13 cellular contexts compared by ENCODE assay signal in the genomic region with DNA sequence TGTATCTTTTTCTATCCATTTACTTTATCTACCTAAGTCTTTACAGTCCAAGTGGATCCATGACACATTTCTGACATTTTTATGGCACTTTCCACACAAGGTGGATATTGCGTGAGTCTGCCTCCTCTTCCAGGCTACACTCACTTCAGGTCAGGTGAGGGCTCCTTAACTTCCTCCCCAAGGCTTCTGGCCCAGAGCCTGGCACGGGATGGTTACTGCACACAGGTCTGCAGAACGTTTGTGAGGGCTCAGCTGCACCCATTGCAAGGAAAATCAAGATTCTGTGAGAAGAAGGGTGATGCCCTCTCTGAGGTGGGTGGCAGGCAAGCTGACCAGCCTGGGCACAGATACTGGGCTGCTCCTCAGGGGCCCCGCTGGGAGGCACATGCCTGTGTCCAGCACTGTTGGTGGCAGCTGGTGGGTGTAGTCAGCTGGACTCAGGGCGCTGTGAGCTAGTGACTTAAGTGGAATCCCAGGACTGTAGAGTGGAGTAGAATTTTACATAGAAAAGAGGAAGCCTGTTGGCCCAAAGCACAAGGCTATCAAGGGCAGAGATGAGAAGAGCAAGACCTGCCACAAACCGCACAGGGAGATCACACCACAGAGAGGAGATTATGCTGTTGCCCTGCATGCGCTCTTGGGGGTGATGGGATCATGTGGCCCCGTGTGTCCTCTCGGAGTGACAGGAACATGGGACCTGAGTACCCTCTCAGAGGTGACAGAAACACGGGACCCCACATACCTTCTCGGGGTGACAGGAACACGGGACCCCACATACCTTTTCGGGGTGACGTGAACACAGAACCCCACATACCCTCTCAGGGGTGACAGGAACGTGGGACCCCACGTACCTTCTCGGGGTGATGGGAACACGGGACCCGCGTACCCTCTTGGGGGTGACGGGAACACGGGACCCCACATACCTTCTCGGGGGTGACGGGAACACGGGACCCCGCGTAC. TPM values are rescaled to one million over a fixed set of nuclear protein-coding genes. Genes with fewer than 3 reads are reported as not detected.
A peak's percentile ranks its signal among the peaks of the same experiment; 100 is the strongest.
DNase-seq lines count a peak whose midpoint lies in the region; ATAC-seq and TF ChIP-seq lines count a peak whose summit lies in the region.
"Had no signal": no experiment of that assay in that cellular context is flagged by ENCODE, and none has a peak within 500 bp of the region (broad histone marks: within the 10 kb centered on the region; RNA-seq: fewer than 3 reads in every experiment).

No MANE protein-coding gene starts in this region.

- H3K27me3 Mint-ChIP-seq in GM23338 (ENCODE audit: insufficient read depth, low read depth, poor library complexity), result peaks cover 2% of the 10 kb centered on the region
- peaks cover 19% of the 10 kb centered on the region for H3K27me3 Mint-ChIP-seq in activated CD4-positive, alpha-beta memory T cell treated with anti-CD3 and anti-CD28 coated beads for 36 hours

- peaks cover 25% of the 10 kb centered on the region for H3K27me3 ChIP-seq in GM23338 (ENCODE audit: insufficient read depth)

- intact Hi-C loops in activated CD4-positive, alpha-beta memory T cell treated with anti-CD3 and anti-CD28 coated beads for 36 hours (cut with micrococcal nuclease), result no loop called here
- intact Hi-C loops in mucosa of descending colon (cut with DNase I, micrococcal nuclease), result no loop called here

- H3K9me2 ChIP-seq in GM23338 (ENCODE audit: insufficient read depth), result no peaks in the 10 kb centered on the region

- H3K4me1 ChIP-seq in GM23338 (ENCODE audit: insufficient read depth), result peaks cover 15% of the 10 kb centered on the region
- peaks cover 2% of the 10 kb centered on the region for H3K4me1 ChIP-seq in mucosa of descending colon (ENCODE audit: low read depth)

- peak overlapping the region; percentile 32; the same call in 2 of the 3 replicates for H3K4me3 Mint-ChIP-seq in GM23338
- H3K4me3 Mint-ChIP-seq in activated CD4-positive, alpha-beta memory T cell treated with anti-CD3 and anti-CD28 coated beads for 36 hours, result peak overlapping the region; percentile 6

- CTCF ChIA-PET in activated CD4-positive, alpha-beta memory T cell treated with anti-CD3 and anti-CD28 coated beads for 36 hours (lab: Charles Lee), result no interaction called here

- ATAC-seq in GM23338 (no peak), mucosa of descending colon (peak; percentile 10)

- in situ Hi-C loops in GM13976 (cut with MboI; ENCODE audit: low sequenced_read_pairs, unreplicated experiment), result no loop called here

- H3K27ac ChIP-seq in GM23338 (ENCODE audit: low read depth), result no peak overlapping the region
- H3K27ac ChIP-seq: heart right ventricle had no signal

- H3K4me3 ChIP-seq in GM23338 (no peak overlapping the region), mucosa of descending colon (no peak overlapping the region)

- no peaks in the 10 kb centered on the region for H3K79me2 ChIP-seq in GM23338 (replicated peaks; ENCODE audit: insufficient read depth)

- H3K9me3 Mint-ChIP-seq in GM23338, result peaks cover 3% of the 10 kb centered on the region; the same call in 1 of the 3 replicates
- no peaks in the 10 kb centered on the region for H3K9me3 Mint-ChIP-seq in activated CD4-positive, alpha-beta memory T cell treated with anti-CD3 and anti-CD28 coated beads for 36 hours

- POLR2A ChIA-PET in activated CD4-positive, alpha-beta memory T cell treated with anti-CD3 and anti-CD28 coated beads for 36 hours (lab: Charles Lee), result interaction anchor here (0.7 kb wide), 1 partner anchor 20 kb away, joined by 4 read pairs; no protein-coding TSS in a partner anchor

- H4K20me1 ChIP-seq in GM23338 (replicated peaks; ENCODE audit: insufficient read depth), result no peaks in the 10 kb centered on the region

- H3K4me1 Mint-ChIP-seq in GM23338, result peaks cover 24% of the 10 kb centered on the region
- H3K4me1 Mint-ChIP-seq in activated CD4-positive, alpha-beta memory T cell treated with anti-CD3 and anti-CD28 coated beads for 36 hours (ENCODE audit: low read depth), result peaks cover 19% of the 10 kb centered on the region

- H3K4me2 ChIP-seq in GM23338, result peak overlapping the region; percentile 82; the same call in 1 of the 2 replicates

- no peak overlapping the region for H2AFZ ChIP-seq in GM23338

- H3K36me3 ChIP-seq in GM23338 (ENCODE audit: insufficient read depth), result no peaks in the 10 kb centered on the region
- no peaks in the 10 kb centered on the region for H3K36me3 ChIP-seq in mucosa of descending colon (ENCODE audit: low read depth)
- H3K36me3 ChIP-seq: heart right ventricle had no signal

- no peaks in the 10 kb centered on the region for H3K9me3 ChIP-seq in mucosa of descending colon

- H3K36me3 Mint-ChIP-seq in GM23338 (ENCODE audit: low read depth), result no peaks in the 10 kb centered on the region
- peaks cover 5% of the 10 kb centered on the region for H3K36me3 Mint-ChIP-seq in activated CD4-positive, alpha-beta memory T cell treated with anti-CD3 and anti-CD28 coated beads for 36 hours

- TF ChIP-seq CTCF in GM23338 (conservative IDR thresholded peaks at IDR 0.05; ENCODE audit: low read depth in 2 of 2) (no peak), mucosa of descending colon (IDR thresholded peaks at IDR 0.05) (no peak), GM13976 (IDR thresholded peaks at IDR 0.05; ENCODE audit: borderline replicate concordance, control extremely low read depth, extremely low read depth, insufficient read depth, missing control alignments) (no peak)

- DNase-seq in CD1c-positive myeloid dendritic cell (ENCODE audit: extremely low spot score), result peak; percentile 77
- DNase-seq in GM23338 (ENCODE audit: low spot score), result no peak
- no peak for DNase-seq in activated CD4-positive, alpha-beta memory T cell treated with anti-CD3 and anti-CD28 coated beads for 36 hours
- no peak for DNase-seq in mucosa of descending colon
- DNase-seq in GM13976 (ENCODE audit: low spot score), result no peak
- no peak for DNase-seq in NCI-H774 (lab: John Stamatoyannopoulos, UW)
- DNase-seq in GM19240 (ENCODE audit: insufficient read length, low spot score), result no peak
- no peak for DNase-seq in activated CD4-positive, CD25-positive, alpha-beta regulatory T cell treated with anti-CD3 and anti-CD28 coated beads, Interleukin-2, amount 50 U/mL, for 72 hours
- DNase-seq: cortex of kidney; DMS79; heart right ventricle; Kasumi-1; stimulated activated CD8-positive, alpha-beta memory T cell treated with anti-CD3 and anti-CD28 coated beads, Interleukin-4, amount 100 ng/mL, for 48 hours had no signal

- 0 out of 2 replicates have a peak, but pooled peaks cover 10% of the 10 kb centered on the region for H3F3A ChIP-seq in GM23338 (replicated peaks; ENCODE audit: low read depth)

- H3K27ac Mint-ChIP-seq in GM23338, result no peak overlapping the region
- H3K27ac Mint-ChIP-seq in activated CD4-positive, alpha-beta memory T cell treated with anti-CD3 and anti-CD28 coated beads for 36 hours, result no peak overlapping the region

TF ChIP-seq in GM23338, 12 proteins besides CTCF, POLR2A, EP300 and RAD21 (continues in another document):
- no peak for TF ChIP-seq STAT1 (IDR thresholded peaks at IDR 0.05; ENCODE audit: unreplicated experiment)
- TF ChIP-seq EZH2 (IDR thresholded peaks at IDR 0.05; ENCODE audit: low read depth, unreplicated experiment), result no peak
- TF ChIP-seq CREB1 (CRISPR knock-in tag; IDR thresholded peaks at IDR 0.05; ENCODE audit: low read depth), result no peak
- TF ChIP-seq ZNF114 (CRISPR knock-in tag; IDR thresholded peaks at IDR 0.05), result no peak

RNA-seq across cellular contexts. Expression of a gene that starts 21.3 kb away (rescaled TPM):
- 0.97 and 1.8 TPM in 2 replicates for total RNA-seq in GM23338 (2014; rRNA removed; shearing (Covaris generic))
- 0.27 and 0.61 TPM in 2 replicates for polyA plus RNA-seq in GM23338 (2016; fragmentation: Nextera tagmentation; extraction: Ambion mirVana)
- 10 to 100 TPM; 16.7 to 16.8 TPM for total RNA-seq in activated CD4-positive, alpha-beta memory T cell treated with anti-CD3 and anti-CD28 coated beads for 36 hours
- total RNA-seq in mucosa of descending colon, result 1 to 10 TPM; 2.0 to 3.2 (median 2.3) TPM
